ENCODE assay signal across 1 cellular context in genomic region chr19:49469828-49470614, GRCh38.
TF ChIP-seq lines count a peak whose summit lies in the region.

No MANE protein-coding gene starts in this region.

TF ChIP-seq in IMR-90, 13 proteins besides CTCF, POLR2A, EP300 and RAD21 (continued from another document):
- TF ChIP-seq RFX5 (IDR thresholded peaks at IDR 0.05; ENCODE audit: low read depth, low read length) (no peak), SMC3 (IDR thresholded peaks at IDR 0.05; ENCODE audit: low read depth, low read length) (no peak)
